ENCODE assay signal across 1 cellular context in genomic region chr7:112205348-112206237, GRCh38.
TF ChIP-seq lines count a peak whose summit lies in the region.

No MANE protein-coding gene starts in this region.

TF ChIP-seq in K562, 482 proteins besides CTCF, POLR2A, EP300 and RAD21 (continued from another document):
- peak in 1 of 2 experiments; percentile 10 for TF ChIP-seq E2F6 (IDR thresholded peaks at IDR 0.05; ENCODE audit: borderline replicate concordance in 1 of 2, extremely low read depth in 1 of 2, insufficient read depth in 1 of 2, insufficient read length in 1 of 2, low read depth in 1 of 2, low read length in 1 of 2, poor library complexity in 1 of 2, severe bottlenecking in 1 of 2)
- 0 out of 2 replicates have a peak, but pooled peaks have one; percentile 17 for TF ChIP-seq ZBTB2 (IDR thresholded peaks at IDR 0.05)
- peak in 1 of 3 experiments; percentile 2; a peak in 1 of 6 replicates for TF ChIP-seq ZBTB11 (CRISPR knock-in tag; IDR thresholded peaks at IDR 0.05)
- TF ChIP-seq MAZ (CRISPR knock-in tag; conservative IDR thresholded peaks at IDR 0.05 in 1 of 2, IDR thresholded peaks at IDR 0.05 in 1 of 2), result 0 out of 4 replicates have a peak, but pooled peaks of 1 of the 2 experiments have one; percentile 27
- no peak for TF ChIP-seq RFX5 (IDR thresholded peaks at IDR 0.05; ENCODE audit: low read depth, low read length)
- TF ChIP-seq HDAC6 (IDR thresholded peaks at IDR 0.05; ENCODE audit: low read depth, low read length), result 0 out of 2 replicates have a peak, but pooled peaks have one; percentile 76
- TF ChIP-seq KDM5B (IDR thresholded peaks at IDR 0.05; ENCODE audit: insufficient replicate concordance, low read depth, low read length), result peak; percentile 3
- TF ChIP-seq ZNF57 (CRISPR knock-in tag; IDR thresholded peaks at IDR 0.05), result no peak
- TF ChIP-seq NR4A1 (CRISPR knock-in tag; IDR thresholded peaks at IDR 0.05), result no peak
- 0 out of 2 replicates have a peak, but pooled peaks have one; percentile 28 for TF ChIP-seq NR4A1 (tag; IDR thresholded peaks at IDR 0.05)
- 0 out of 2 replicates have a peak, but pooled peaks have one; percentile 11 for TF ChIP-seq STAG1 (CRISPR knock-in tag; IDR thresholded peaks at IDR 0.05; ENCODE audit: borderline replicate concordance)
- 0 out of 2 replicates have a peak, but pooled peaks have one; percentile 64 for TF ChIP-seq EZH2 (IDR thresholded peaks at IDR 0.05; ENCODE audit: borderline replicate concordance, low read depth, low read length)
- peak; percentile 57; the same call in 1 of the 2 replicates for TF ChIP-seq ZNF12 (CRISPR knock-in tag; IDR thresholded peaks at IDR 0.05)
- no peak for TF ChIP-seq NELFE (IDR thresholded peaks at IDR 0.05; ENCODE audit: insufficient read depth, insufficient read length)
- no peak for TF ChIP-seq SMARCA5 (IDR thresholded peaks at IDR 0.05)
- TF ChIP-seq NR1H2 (CRISPR knock-in tag; IDR thresholded peaks at IDR 0.05), result 0 out of 2 replicates have a peak, but pooled peaks have one; percentile 26
- peak in 1 of 2 experiments; percentile 20; a peak in 1 of 4 replicates for TF ChIP-seq MLLT1 (IDR thresholded peaks at IDR 0.05)
- peak; percentile 12; the same call in 1 of the 2 replicates for TF ChIP-seq RNF2 (IDR thresholded peaks at IDR 0.05)
- no peak for TF ChIP-seq ZEB2 (IDR thresholded peaks at IDR 0.05)
- peak in 1 of 2 experiments; percentile 22; a peak in 1 of 4 replicates for TF ChIP-seq ETV6 (IDR thresholded peaks at IDR 0.05; ENCODE audit: borderline replicate concordance in 1 of 2, low read depth in 2 of 2, low read length in 1 of 2)
- 0 out of 2 replicates have a peak, but pooled peaks have one; percentile 69 for TF ChIP-seq ETV6 (CRISPR knock-in tag; IDR thresholded peaks at IDR 0.05; ENCODE audit: borderline replicate concordance)
- peak; percentile 27; the same call in 1 of the 2 replicates for TF ChIP-seq ZNF511 (CRISPR knock-in tag; IDR thresholded peaks at IDR 0.05)
- 0 out of 2 replicates have a peak, but pooled peaks have one; percentile 36 for TF ChIP-seq ZNF830 (CRISPR knock-in tag; IDR thresholded peaks at IDR 0.05)
- TF ChIP-seq ZNF165 (CRISPR knock-in tag; IDR thresholded peaks at IDR 0.05; ENCODE audit: borderline replicate concordance), result peak; percentile 22; the same call in 1 of the 2 replicates
- no peak for TF ChIP-seq CUX1 (CRISPR knock-in tag; IDR thresholded peaks at IDR 0.05)
- TF ChIP-seq ZNF277 (CRISPR knock-in tag; IDR thresholded peaks at IDR 0.05; ENCODE audit: borderline replicate concordance), result peak; percentile 90
- TF ChIP-seq KDM2B (CRISPR knock-in tag; IDR thresholded peaks at IDR 0.05), result peak; percentile 96
- peak; percentile 9 for TF ChIP-seq ZNF146 (CRISPR knock-in tag; IDR thresholded peaks at IDR 0.05; ENCODE audit: unreplicated experiment)
- peak; percentile 46 for TF ChIP-seq PHF20 (IDR thresholded peaks at IDR 0.05; ENCODE audit: partially characterized antibody)
- TF ChIP-seq ZNF740 (CRISPR knock-in tag; IDR thresholded peaks at IDR 0.05), result 0 out of 2 replicates have a peak, but pooled peaks have one; percentile 36
- TF ChIP-seq ZNF740 (tag; IDR thresholded peaks at IDR 0.05), result no peak
- no peak for TF ChIP-seq NCOA2 (IDR thresholded peaks at IDR 0.05; ENCODE audit: partially characterized antibody in 2 of 2)
- TF ChIP-seq DMBX1 (CRISPR knock-in tag; IDR thresholded peaks at IDR 0.05; ENCODE audit: borderline replicate concordance), result 0 out of 2 replicates have a peak, but pooled peaks have one; percentile 22
- TF ChIP-seq ZFP91 (CRISPR knock-in tag; IDR thresholded peaks at IDR 0.05), result 0 out of 2 replicates have a peak, but pooled peaks have one; percentile 43
